In the genomic region with DNA sequence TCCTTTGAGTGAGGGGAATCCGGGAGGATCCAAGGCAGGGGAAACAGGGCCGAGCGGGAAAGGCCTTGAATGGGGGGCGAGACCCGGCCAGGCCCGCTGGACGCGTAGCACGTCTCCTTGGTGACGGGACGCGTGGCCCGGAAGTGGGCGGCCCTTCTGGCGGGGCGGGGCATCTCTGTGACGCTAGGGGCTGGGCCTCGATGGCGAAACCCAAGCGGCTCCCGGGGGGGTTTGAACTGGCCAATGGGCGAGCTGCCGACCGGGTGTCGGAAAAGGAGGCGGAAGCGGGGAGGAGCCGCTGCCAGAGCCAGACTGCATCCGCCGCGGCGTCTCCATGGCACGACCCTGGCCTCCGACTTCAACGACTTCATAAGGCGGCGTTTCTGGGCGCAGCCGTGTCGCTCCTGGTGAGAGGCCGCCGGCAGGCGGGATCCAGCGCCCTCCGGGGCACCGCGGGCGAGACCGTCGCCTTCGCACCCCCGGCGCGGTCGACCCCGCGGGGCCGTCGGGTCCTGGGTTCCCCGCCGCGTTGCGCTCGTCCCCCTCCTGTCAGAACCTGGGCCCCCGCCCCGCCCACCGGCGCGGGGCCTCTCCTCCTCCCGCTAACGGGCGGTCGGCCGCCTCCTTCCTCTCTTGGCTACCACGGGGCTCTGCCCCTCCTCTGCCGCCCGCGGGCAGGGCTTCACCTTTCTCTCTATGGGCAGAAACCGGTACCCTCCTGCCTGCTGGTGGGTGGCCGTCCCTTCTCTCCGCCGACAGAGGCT, we compare ENCODE assay signal across 1 cellular context.
TF ChIP-seq lines count a peak whose summit lies in the region.

TSS of gene ODF2 (plus strand) at position 158 of the 764 bp plus-strand sequence. CDS start at position 244, 86 bp downstream.

TF ChIP-seq in A549, 52 proteins besides CTCF, POLR2A, EP300 and RAD21 (continued from another document):
- TF ChIP-seq RCOR1 (IDR thresholded peaks at IDR 0.05; ENCODE audit: low read depth, low read length): no peak
TF ChIP-seq in A549: peak in this region for 8.
